9 cellular contexts compared by ENCODE assay signal in genomic region chr9:95073042-95073607, GRCh38.
A peak's percentile ranks its signal among the peaks of the same experiment; 100 is the strongest.
DNase-seq lines count a peak whose midpoint lies in the region; ATAC-seq and TF ChIP-seq lines count a peak whose summit lies in the region.
"Had no signal": no experiment of that assay in that cellular context is flagged by ENCODE, and none has a peak within 500 bp of the region (broad histone marks: within the 10 kb centered on the region; RNA-seq: fewer than 3 reads in every experiment).

No MANE protein-coding gene starts in this region.

- ATAC-seq in HG03521 (IDR thresholded peaks at IDR 0.05; ENCODE audit: unreplicated experiment) (no peak), GM21423 (IDR thresholded peaks at IDR 0.05; ENCODE audit: unreplicated experiment) (no peak), GM18517 (IDR thresholded peaks at IDR 0.05; ENCODE audit: unreplicated experiment) (no peak)

- TF ChIP-seq POLR2A in stomach (IDR thresholded peaks at IDR 0.05) = no peak

- intact Hi-C loops in stomach (cut with DNase I; ENCODE audit: low total_unique reads) = no loop called here

- H3K27ac ChIP-seq in angular gyrus (ENCODE audit: low read depth, low read length) (peak overlapping the region; percentile 51), right atrium auricular region (peak overlapping the region; percentile 41 to 58), stomach (peak overlapping the region; percentile 0 to 91 (median 81))

- H3K4me1 ChIP-seq in right atrium auricular region (peaks cover 0 to 97% of the 10 kb centered on the region in 2 donors), stomach (peaks cover 71 to 100% (median 92%) of the 10 kb centered on the region in 4 donors)

- peak in 1 of 2 donors; percentile 38 for TF ChIP-seq CTCF in right atrium auricular region (IDR thresholded peaks at IDR 0.05)
- TF ChIP-seq CTCF in stomach (IDR thresholded peaks at IDR 0.05) = peak in 1 of 7 experiments; percentile 22

- H3K27me3 ChIP-seq in H7 (ENCODE audit: control insufficient read depth, insufficient read depth, low read length) = no peaks in the 10 kb centered on the region
- H3K27me3 ChIP-seq in right atrium auricular region = no peaks in the 10 kb centered on the region
- no peaks in the 10 kb centered on the region for H3K27me3 ChIP-seq in stomach

- 80 to 92% (median 87%) methylated on average over 18 of the region's 18 CpGs for WGBS in stomach, 5 donors

- H3K36me3 ChIP-seq in H7 (replicated peaks; ENCODE audit: control insufficient read depth, insufficient read depth, low read length) (no peaks in the 10 kb centered on the region), right atrium auricular region (peaks cover 58% of the 10 kb centered on the region), stomach (peaks cover 0 to 53% (median 19%) of the 10 kb centered on the region in 4 donors)

- H3K4me3 ChIP-seq in H7 (ENCODE audit: insufficient read depth, low read depth, low read length) = no peak overlapping the region
- no peak overlapping the region for H3K4me3 ChIP-seq in right atrium auricular region
- H3K4me3 ChIP-seq in stomach = no peak overlapping the region

- peak; percentile 85 for DNase-seq in H7
- DNase-seq in right atrium auricular region (ENCODE audit: low spot score) = peak; percentile 55
- peak; percentile 29 for DNase-seq in stomach
- DNase-seq in KBM-7 = no peak
- DNase-seq: activated CD4-positive, alpha-beta memory T cell treated with anti-CD3 and anti-CD28 coated beads for 36 hours had no signal

- in situ Hi-C loops in KBM-7 (cut with MboI; ENCODE audit: low pct_unique_long_range_greater_than_20kb, low sequenced_read_pairs) = no loop called here

- H3K9me3 ChIP-seq in right atrium auricular region (no peaks in the 10 kb centered on the region), stomach (no peaks in the 10 kb centered on the region)

- no peak for TF ChIP-seq EP300 in stomach (IDR thresholded peaks at IDR 0.05)
